15 cellular contexts compared by ENCODE assay signal in the genomic region with DNA sequence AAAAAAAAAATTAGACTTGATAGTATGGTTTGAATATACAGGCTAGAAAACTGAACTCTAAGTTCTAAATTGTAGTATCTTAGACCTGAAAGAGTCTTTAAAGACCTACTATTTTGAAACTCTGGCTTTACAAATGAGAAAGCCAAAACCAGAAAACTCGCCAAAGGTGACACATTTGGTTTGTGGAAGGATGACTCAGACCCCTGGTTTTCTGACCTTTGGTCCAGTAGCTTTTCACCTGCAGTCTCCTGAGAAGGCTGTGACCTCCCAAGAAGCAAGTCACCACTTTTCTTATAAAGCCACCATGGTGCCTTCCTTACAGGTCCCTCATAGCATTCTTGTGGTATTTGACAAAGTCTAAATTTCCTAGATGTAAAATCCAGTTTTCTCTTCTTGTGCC.
A peak's percentile ranks its signal among the peaks of the same experiment; 100 is the strongest.
DNase-seq lines count a peak whose midpoint lies in the region; ATAC-seq, FAIRE-seq and TF ChIP-seq lines count a peak whose summit lies in the region.
"Had no signal": no experiment of that assay in that cellular context is flagged by ENCODE, and none has a peak within 500 bp of the region (broad histone marks: within the 10 kb centered on the region; RNA-seq: fewer than 3 reads in every experiment).

No MANE protein-coding gene starts in this region.

- H2AFZ ChIP-seq in PC-3 (ENCODE audit: low read length), result no peak overlapping the region

- no peaks in the 10 kb centered on the region for H4K20me1 ChIP-seq in PC-3 (ENCODE audit: low read length)

- peak; percentile 9 for DNase-seq in MCF 10A (ENCODE audit: unreplicated experiment)
- DNase-seq in breast epithelium (ENCODE audit: low spot score in 2 of 2), result no peak
- DNase-seq in H54 (ENCODE audit: insufficient read length, low spot score), result no peak
- peak; percentile 33 for DNase-seq in PC-3
- DNase-seq in stimulated activated naive CD8-positive, alpha-beta T cell treated with anti-CD3 and anti-CD28 coated beads, Interleukin-15, amount 100 ng/mL, for 72 hours, result peak; percentile 27 to 52
- DNase-seq in uterus, result no peak
- no peak for DNase-seq in suprapubic skin (ENCODE audit: low spot score in 2 of 2)
- no peak for DNase-seq in Caco-2
- DNase-seq: effector memory CD8-positive, alpha-beta T cell; foreskin melanocyte; MV-4-11; NCI-H2171; stimulated activated CD4-positive, alpha-beta T cell treated with anti-CD3 and anti-CD28 coated beads, Interleukin-12 subunit alpha, Interleukin-12 subunit beta, amount 100 ng/mL, for 4 hours had no signal

- TF ChIP-seq POLR2A in breast epithelium (IDR thresholded peaks at IDR 0.05), result no peak
- TF ChIP-seq POLR2A in H54 (IDR thresholded peaks at IDR 0.05; ENCODE audit: low read depth, low read length), result no peak
- TF ChIP-seq POLR2A in uterus (IDR thresholded peaks at IDR 0.05), result no peak
- TF ChIP-seq POLR2A in suprapubic skin (IDR thresholded peaks at IDR 0.05), result no peak

- POLR2A ChIA-PET in MCF 10A (lab: Yijun Ruan, JAX) (interaction anchor here (0.6 kb wide), 1 partner anchor 65 kb away, joined by 3 read pairs; no protein-coding TSS in a partner anchor), PC-3 (lab: Charles Lee; ENCODE audit: unreplicated experiment) (no interaction called here), Caco-2 (lab: Charles Lee) (no interaction called here)

- BruUV-seq in MCF 10A (replicated peaks; lab: Mats Ljungman, UMichigan), result no TSS peak
- BruUV-seq in PC-3 (replicated peaks; lab: Mats Ljungman, UMichigan), result no TSS peak
- no TSS peak for BruUV-seq in Caco-2 (replicated peaks; lab: Mats Ljungman, UMichigan)

- intact Hi-C loops in MCF 10A (cut with micrococcal nuclease) (no loop called here), breast epithelium (cut with DNase I; ENCODE audit: low total_unique reads) (no loop called here), PC-3 (cut with micrococcal nuclease) (no loop called here), uterus (cut with DNase I; ENCODE audit: low total_unique reads) (no loop called here), Caco-2 (cut with micrococcal nuclease; ENCODE audit: unreplicated experiment) (no loop called here)

- H3K27me3 Mint-ChIP-seq in MCF 10A (ENCODE audit: insufficient read depth, unreplicated experiment), result no peaks in the 10 kb centered on the region
- H3K27me3 Mint-ChIP-seq in stimulated activated naive CD8-positive, alpha-beta T cell treated with anti-CD3 and anti-CD28 coated beads, Interleukin-15, amount 100 ng/mL, for 72 hours, result no peaks in the 10 kb centered on the region
- no peaks in the 10 kb centered on the region for H3K27me3 Mint-ChIP-seq in Caco-2 (ENCODE audit: insufficient read depth, unreplicated experiment)

- no peaks in the 10 kb centered on the region for H3K4me1 ChIP-seq in breast epithelium
- no peaks in the 10 kb centered on the region for H3K4me1 ChIP-seq in PC-3 (ENCODE audit: insufficient read depth, low read length)
- H3K4me1 ChIP-seq in uterus, result no peaks in the 10 kb centered on the region
- peaks cover 7% of the 10 kb centered on the region for H3K4me1 ChIP-seq in suprapubic skin
- H3K4me1 ChIP-seq in Caco-2, result no peaks in the 10 kb centered on the region

- WGBS in suprapubic skin, result 97% methylated on average over 1 of the region's 1 CpG

- no peak overlapping the region for H3K4me2 ChIP-seq in PC-3 (ENCODE audit: low read length)

- no peaks in the 10 kb centered on the region for H3K27me3 ChIP-seq in breast epithelium
- no peaks in the 10 kb centered on the region for H3K27me3 ChIP-seq in PC-3 (ENCODE audit: low read length)
- no peaks in the 10 kb centered on the region for H3K27me3 ChIP-seq in uterus
- no peaks in the 10 kb centered on the region for H3K27me3 ChIP-seq in suprapubic skin
- H3K27me3 ChIP-seq in Caco-2 (replicated peaks; ENCODE audit: control insufficient read depth, insufficient read depth, low read length), result no peaks in the 10 kb centered on the region

- TF ChIP-seq EP300 in suprapubic skin (IDR thresholded peaks at IDR 0.05), result no peak

- no peak overlapping the region for H3K27ac ChIP-seq in breast epithelium
- no peak overlapping the region for H3K27ac ChIP-seq in PC-3 (ENCODE audit: low read length)
- no peak overlapping the region for H3K27ac ChIP-seq in uterus
- no peak overlapping the region for H3K27ac ChIP-seq in suprapubic skin

- no peaks in the 10 kb centered on the region for H3K9me3 Mint-ChIP-seq in MCF 10A (ENCODE audit: unreplicated experiment)
- peaks cover 12 to 16% of the 10 kb centered on the region in 2 donors for H3K9me3 Mint-ChIP-seq in stimulated activated naive CD8-positive, alpha-beta T cell treated with anti-CD3 and anti-CD28 coated beads, Interleukin-15, amount 100 ng/mL, for 72 hours
- no peaks in the 10 kb centered on the region for H3K9me3 Mint-ChIP-seq in Caco-2 (ENCODE audit: unreplicated experiment)
- H3K9me3 Mint-ChIP-seq: effector memory CD8-positive, alpha-beta T cell had no signal

- no peak for ATAC-seq in PC-3
- peak; percentile 82 for ATAC-seq in stimulated activated naive CD8-positive, alpha-beta T cell treated with anti-CD3 and anti-CD28 coated beads, Interleukin-15, amount 100 ng/mL, for 72 hours
- ATAC-seq: effector memory CD8-positive, alpha-beta T cell; WTC11 had no signal

- H3F3A ChIP-seq in PC-3 (ENCODE audit: low read length, unreplicated experiment), result no peaks in the 10 kb centered on the region

- H3K36me3 ChIP-seq in breast epithelium, result no peaks in the 10 kb centered on the region
- no peaks in the 10 kb centered on the region for H3K36me3 ChIP-seq in PC-3 (ENCODE audit: low read depth, low read length)
- no peaks in the 10 kb centered on the region for H3K36me3 ChIP-seq in uterus
- H3K36me3 ChIP-seq in suprapubic skin, result no peaks in the 10 kb centered on the region
- H3K36me3 ChIP-seq in Caco-2 (ENCODE audit: control insufficient read depth, insufficient read depth, low read length), result no peaks in the 10 kb centered on the region

- no peak overlapping the region for H3K9ac ChIP-seq in PC-3 (ENCODE audit: low read length)

- H3K4me3 Mint-ChIP-seq in MCF 10A (ENCODE audit: unreplicated experiment) (no peak overlapping the region), Caco-2 (ENCODE audit: unreplicated experiment) (no peak overlapping the region)
- H3K4me3 Mint-ChIP-seq in stimulated activated naive CD8-positive, alpha-beta T cell treated with anti-CD3 and anti-CD28 coated beads, Interleukin-15, amount 100 ng/mL, for 72 hours, result peak overlapping the region in 1 of 2 donors; percentile 9
- H3K4me3 Mint-ChIP-seq: brain, WTC11 had no signal

- no peaks in the 10 kb centered on the region for H3K36me3 Mint-ChIP-seq in MCF 10A (ENCODE audit: insufficient read depth, unreplicated experiment)
- no peaks in the 10 kb centered on the region for H3K36me3 Mint-ChIP-seq in Caco-2 (ENCODE audit: insufficient read depth, unreplicated experiment)
- H3K36me3 Mint-ChIP-seq: brain had no signal

- CTCF ChIA-PET in MCF 10A (lab: Yijun Ruan, JAX) (interaction anchor here (0.6 kb wide), 1 partner anchor 9 kb away, joined by 4 read pairs; no protein-coding TSS in a partner anchor), PC-3 (lab: Charles Lee) (no interaction called here), Caco-2 (lab: Charles Lee) (no interaction called here)

- TF ChIP-seq CTCF in MCF 10A (IDR thresholded peaks at IDR 0.05; ENCODE audit: unreplicated experiment) (no peak), breast epithelium (IDR thresholded peaks at IDR 0.05) (no peak), PC-3 (conservative IDR thresholded peaks at IDR 0.05; ENCODE audit: low read depth, low read length) (no peak), uterus (IDR thresholded peaks at IDR 0.05) (no peak), suprapubic skin (IDR thresholded peaks at IDR 0.05) (no peak), Caco-2 (IDR thresholded peaks at IDR 0.05; ENCODE audit: insufficient read depth in 1 of 2, low read depth in 1 of 2, low read length in 1 of 2, severe bottlenecking in 1 of 2, unreplicated experiment in 1 of 2) (no peak)

- H3K9me2 ChIP-seq in PC-3 (replicated peaks; ENCODE audit: low read length), result no peaks in the 10 kb centered on the region

- no peaks in the 10 kb centered on the region for H3K79me2 ChIP-seq in PC-3 (ENCODE audit: low read length)

- H3K4me3 ChIP-seq in breast epithelium (no peak overlapping the region), PC-3 (ENCODE audit: low read length) (no peak overlapping the region), uterus (no peak overlapping the region), suprapubic skin (no peak overlapping the region), Caco-2 (ENCODE audit: low read depth, low read length) (no peak overlapping the region)

- H3K27ac Mint-ChIP-seq in MCF 10A (ENCODE audit: low read depth, unreplicated experiment) (no peak overlapping the region), Caco-2 (ENCODE audit: unreplicated experiment) (no peak overlapping the region)
- H3K27ac Mint-ChIP-seq in stimulated activated naive CD8-positive, alpha-beta T cell treated with anti-CD3 and anti-CD28 coated beads, Interleukin-15, amount 100 ng/mL, for 72 hours, result no peak overlapping the region
- H3K27ac Mint-ChIP-seq: WTC11 had no signal

- FAIRE-seq in H54 (lab: Jason Lieb, UNC), result peak; percentile 95

- H3K9me3 ChIP-seq in breast epithelium (no peaks in the 10 kb centered on the region), PC-3 (ENCODE audit: low read length) (no peaks in the 10 kb centered on the region), uterus (no peaks in the 10 kb centered on the region), suprapubic skin (no peaks in the 10 kb centered on the region), Caco-2 (no peaks in the 10 kb centered on the region)

- H3K4me1 Mint-ChIP-seq in MCF 10A (ENCODE audit: insufficient read depth, unreplicated experiment) (peaks cover 9% of the 10 kb centered on the region), Caco-2 (ENCODE audit: low read depth, unreplicated experiment) (no peaks in the 10 kb centered on the region)
- peaks cover 38% of the 10 kb centered on the region for H3K4me1 Mint-ChIP-seq in stimulated activated naive CD8-positive, alpha-beta T cell treated with anti-CD3 and anti-CD28 coated beads, Interleukin-15, amount 100 ng/mL, for 72 hours

Comparison
In these comparisons a context has a peak if more than half of its experiments do, and no peak if none do; other contexts are left out.
1. DNase-seq: peak in MCF 10A (single experiment), PC-3 (single experiment) and stimulated activated naive CD8-positive, alpha-beta T cell treated with anti-CD3 and anti-CD28 coated beads, Interleukin-15, amount 100 ng/mL, for 72 hours (2 of 2); none in breast epithelium (0 of 2), H54 (single experiment), uterus (0 of 2), suprapubic skin (0 of 2) and Caco-2 (0 of 2).